22 cellular contexts compared by ENCODE assay signal in the genomic region with DNA sequence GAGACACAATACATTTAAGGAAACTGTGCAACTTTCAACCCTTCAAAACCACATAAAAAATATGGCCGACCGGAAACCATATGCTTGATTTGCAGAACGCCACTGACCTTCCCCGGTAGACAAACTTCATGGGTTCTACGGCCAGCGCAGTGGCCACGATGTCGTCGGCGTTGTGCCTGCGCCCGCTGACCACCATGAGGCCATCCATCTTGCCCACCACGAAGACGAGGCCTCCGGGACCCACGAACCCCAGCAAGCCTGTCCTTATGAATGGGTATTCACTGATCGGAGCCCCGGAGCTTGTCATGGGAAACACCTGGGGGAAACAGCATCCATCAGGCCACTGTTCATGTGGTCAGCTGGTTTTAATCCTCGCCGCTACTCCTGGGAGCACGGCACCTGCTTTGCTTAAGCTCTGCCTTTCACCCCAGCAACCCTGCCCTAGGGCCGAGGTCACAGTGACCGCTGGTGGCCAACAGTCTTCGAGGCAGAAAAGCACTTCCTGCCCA.
"Had no signal": no experiment of that assay in that cellular context is flagged by ENCODE, and none has a peak within 500 bp of the region (broad histone marks: within the 10 kb centered on the region; RNA-seq: fewer than 3 reads in every experiment).

No MANE protein-coding gene starts in this region.

- DNase-seq: KBM-7, MG63, NCI-H1092, NCI-H1105 treated with DMSO at 0.1 percent for 48 hours, NCI-H1417 treated with DMSO at 0.1 percent for 48 hours, NCI-H187, NCI-H2029, NCI-H2081 treated with DMSO at 0.1 percent for 48 hours, NCI-H2171, NCI-H226, NCI-H446, NCI-H510A, NCI-H524 treated with DMSO at 0.1 percent for 48 hours, NCI-H69, NCI-H774, PC-3, SHP77 treated with DMSO at 0.1 percent for 48 hours, SJCRH30 had no signal

- ATAC-seq: Panc1, PC-3, Right ventricle myocardium inferior, SK-N-SH treated with all-trans-retinoic acid at 6 μM for 48 hours had no signal

- H3K9me3 ChIP-seq: MG63, SJCRH30 had no signal

- H3K4me3 ChIP-seq: MG63, SJCRH30 had no signal

- H3K36me3 ChIP-seq: SJCRH30 had no signal

- H3K27ac ChIP-seq: HL-60, SJCRH30 had no signal

- H3K27me3 ChIP-seq: MG63, SJCRH30 had no signal
